ENCODE assay signal across 20 cellular contexts in genomic region chr9:86508208-86508903, GRCh38.
A peak's percentile ranks its signal among the peaks of the same experiment; 100 is the strongest.
DNase-seq lines count a peak whose midpoint lies in the region; ATAC-seq and TF ChIP-seq lines count a peak whose summit lies in the region.
"Had no signal": no experiment of that assay in that cellular context is flagged by ENCODE, and none has a peak within 500 bp of the region (broad histone marks: within the 10 kb centered on the region; RNA-seq: fewer than 3 reads in every experiment).

No MANE protein-coding gene starts in this region.

- H3K36me3 ChIP-seq in mucosa of descending colon (ENCODE audit: low read depth): no peaks in the 10 kb centered on the region
- H3K36me3 ChIP-seq: pancreas had no signal

- no peak for DNase-seq in HEK293T (ENCODE audit: extremely low spot score)
- no peak for DNase-seq in NCI-H1417 (lab: John Stamatoyannopoulos, UW)
- DNase-seq in RPMI8226: no peak
- no peak for DNase-seq in mucosa of descending colon
- DNase-seq: activated CD4-positive, alpha-beta T cell treated with anti-CD3 and anti-CD28 coated beads, Interleukin-2, amount 50 U/mL, for 1 hour; foreskin fibroblast; GF-D8; left cardiac atrium; MV-4-11; NCI-H2107; NCI-H69; pancreas; PC-9; SK-N-SH; testis had no signal

- POLR2A ChIA-PET in HEK293T (lab: Yijun Ruan, JAX): no interaction called here

- H3K9me3 ChIP-seq in mucosa of descending colon: no peaks in the 10 kb centered on the region
- H3K9me3 ChIP-seq: pancreas, SK-N-SH, testis had no signal

- H3K4me3 ChIP-seq in mucosa of descending colon: no peak overlapping the region
- H3K4me3 ChIP-seq: coronary artery, pancreas, PC-9, skin epidermis, testis had no signal

- peak; percentile 95 for ATAC-seq in GM18868 (IDR thresholded peaks at IDR 0.05; ENCODE audit: unreplicated experiment)
- ATAC-seq in HG03432 (IDR thresholded peaks at IDR 0.05; ENCODE audit: unreplicated experiment): peak; percentile 87
- ATAC-seq in HG02678 (IDR thresholded peaks at IDR 0.05; ENCODE audit: unreplicated experiment): no peak
- ATAC-seq in mucosa of descending colon: no peak
- ATAC-seq: left cardiac atrium had no signal

- intact Hi-C loops in mucosa of descending colon (cut with DNase I, micrococcal nuclease): no loop called here

- CTCF ChIA-PET in HEK293T (lab: Yijun Ruan, JAX): no interaction called here

- TF ChIP-seq CTCF in mucosa of descending colon (IDR thresholded peaks at IDR 0.05): no peak

- no peaks in the 10 kb centered on the region for H3K4me1 ChIP-seq in mucosa of descending colon (ENCODE audit: low read depth)
- H3K4me1 ChIP-seq: pancreas, testis had no signal

TF ChIP-seq in HEK293T, 16 proteins besides CTCF, POLR2A, EP300 and RAD21:
- TF ChIP-seq ARNT (IDR thresholded peaks at IDR 0.05) (no peak), PKNOX1 (IDR thresholded peaks at IDR 0.05) (peak; percentile 79)

Comparison
In these comparisons a context has a peak if more than half of its experiments do, and no peak if none do; other contexts are left out.
1. ATAC-seq: peak in GM18868 (single experiment) and HG03432 (single experiment); none in HG02678 (single experiment) and mucosa of descending colon (single experiment).